In genomic region chr5:74595143-74595915, GRCh38 we compare ENCODE assay signal across 11 cellular contexts. TPM values are rescaled to one million over a fixed set of nuclear protein-coding genes. Genes with fewer than 3 reads are reported as not detected.
DNase-seq lines count a peak whose midpoint lies in the region; ATAC-seq and TF ChIP-seq lines count a peak whose summit lies in the region.
"Had no signal": no experiment of that assay in that cellular context is flagged by ENCODE, and none has a peak within 500 bp of the region (broad histone marks: within the 10 kb centered on the region; RNA-seq: fewer than 3 reads in every experiment).

No MANE protein-coding gene starts in this region.

- peaks cover 33% of the 10 kb centered on the region for H3K4me1 Mint-ChIP-seq in WTC11
- H3K4me1 Mint-ChIP-seq: activated CD4-positive, alpha-beta T cell treated with anti-CD3 and anti-CD28 coated beads for 36 hours had no signal

- H3K79me1 ChIP-seq in trophoblast cell (ENCODE audit: low read length) = peaks cover 42% of the 10 kb centered on the region

- H2BK12ac ChIP-seq in trophoblast cell (ENCODE audit: low read length) = no peak overlapping the region

- no peak overlapping the region for H3K18ac ChIP-seq in trophoblast cell (ENCODE audit: low read length)

- POLR2A ChIA-PET in HCT116 (lab: Charles Lee) = no interaction called here
- POLR2A ChIA-PET in WTC11 (lab: Charles Lee) = interaction anchor here (0.6 kb wide), 1 partner anchor 682 kb away, joined by 5 read pairs; no protein-coding TSS in a partner anchor

- peak overlapping the region; percentile 82 for H2BK5ac ChIP-seq in trophoblast cell (ENCODE audit: low read depth, low read length, poor library complexity)

- peak; percentile 53; the same call in 1 of the 2 replicates for ATAC-seq in HCT116
- no peak for ATAC-seq in WTC11
- no peak for ATAC-seq in activated naive CD4-positive, alpha-beta T cell treated with anti-CD3 and anti-CD28 coated beads, Interleukin-2, amount 50 U/mL, for 72 hours
- ATAC-seq in HG03280 (IDR thresholded peaks at IDR 0.05; ENCODE audit: unreplicated experiment) = no peak
- no peak for ATAC-seq in HG03469 (IDR thresholded peaks at IDR 0.05; ENCODE audit: unreplicated experiment)
- no peak for ATAC-seq in HG02885 (IDR thresholded peaks at IDR 0.05; ENCODE audit: poor library complexity, unreplicated experiment)
- ATAC-seq: activated CD4-positive, alpha-beta T cell treated with anti-CD3 and anti-CD28 coated beads for 36 hours had no signal

- RAD21 ChIA-PET in HCT116 (lab: Charles Lee; ENCODE audit: low non-redundant PET in 1 of 2, low total read pairs in 2 of 2, uncharacterized antibody in 2 of 2, unreplicated experiment in 2 of 2) = no interaction called here

- H3K79me2 ChIP-seq in HCT116 (ENCODE audit: insufficient read depth, low read length) (no peaks in the 10 kb centered on the region), hepatocyte (no peaks in the 10 kb centered on the region), trophoblast cell (ENCODE audit: control insufficient read depth, insufficient read depth, low read length, poor library complexity) (no peaks in the 10 kb centered on the region)

- no peaks in the 10 kb centered on the region; the same call in 1 of the 2 replicates for H3K27me3 Mint-ChIP-seq in WTC11 (ENCODE audit: low read depth)

- H3K27ac Mint-ChIP-seq in WTC11 = peak overlapping the region; percentile 4; the same call in 1 of the 2 replicates
- no peak overlapping the region for H3K27ac Mint-ChIP-seq in activated naive CD4-positive, alpha-beta T cell treated with anti-CD3 and anti-CD28 coated beads, Interleukin-2, amount 50 U/mL, for 72 hours
- H3K27ac Mint-ChIP-seq: activated CD4-positive, alpha-beta T cell treated with anti-CD3 and anti-CD28 coated beads for 36 hours had no signal

- intact Hi-C loops in HCT116 (cut with micrococcal nuclease) = no loop called here

- no peak overlapping the region for H2AK5ac ChIP-seq in trophoblast cell (ENCODE audit: low read length)

- TF ChIP-seq CTCF in HCT116 (IDR thresholded peaks at IDR 0.05 in 2 of 3, conservative IDR thresholded peaks at IDR 0.05 in 1 of 3; ENCODE audit: borderline replicate concordance in 1 of 3, insufficient read depth in 1 of 3, low read depth in 2 of 3, low read length in 2 of 3) (no peak), WTC11 (IDR thresholded peaks at IDR 0.05) (no peak), hepatocyte (IDR thresholded peaks at IDR 0.05; ENCODE audit: poor library complexity) (no peak)

- H3K27me3 ChIP-seq in HCT116 (ENCODE audit: insufficient read depth, low read length) = no peaks in the 10 kb centered on the region
- no peaks in the 10 kb centered on the region for H3K27me3 ChIP-seq in hepatocyte
- no peaks in the 10 kb centered on the region for H3K27me3 ChIP-seq in trophoblast cell (ENCODE audit: insufficient read depth, low read length)

- H2AFZ ChIP-seq in HCT116 (ENCODE audit: low read depth, low read length, poor library complexity, severe bottlenecking) (peak overlapping the region; percentile 91), hepatocyte (no peak overlapping the region), trophoblast cell (ENCODE audit: insufficient read depth, low read length, poor library complexity) (no peak overlapping the region)

- peak overlapping the region; percentile 80 for H2BK120ac ChIP-seq in trophoblast cell (ENCODE audit: insufficient read depth, low read length, poor library complexity)

- H3K9me3 ChIP-seq in HCT116 (ENCODE audit: control insufficient read depth in 1 of 2, insufficient read depth in 1 of 2, low read depth in 1 of 2, low read length in 2 of 2) (no peaks in the 10 kb centered on the region), hepatocyte (ENCODE audit: low read depth) (no peaks in the 10 kb centered on the region), trophoblast cell (ENCODE audit: insufficient read depth, low read depth, low read length) (no peaks in the 10 kb centered on the region)

- 46% methylated on average over 4 of the region's 4 CpGs for WGBS in hepatocyte (ENCODE audit: low lambda C conversion rate, missing lambda C conversion rate)
- WGBS in trophoblast cell (ENCODE audit: extremely low coverage, insufficient coverage, insufficient read length) = no CpG with 5 or more reads among the region's 4 CpGs

- H3K4me3 Mint-ChIP-seq in WTC11 = no peak overlapping the region
- H3K4me3 Mint-ChIP-seq: activated CD4-positive, alpha-beta T cell treated with anti-CD3 and anti-CD28 coated beads for 36 hours had no signal

- BruUV-seq in HCT116 (replicated peaks; lab: Mats Ljungman, UMichigan) = no TSS peak

- no peak overlapping the region for H3K4ac ChIP-seq in trophoblast cell (ENCODE audit: low read depth, low read length)

- H3K4me2 ChIP-seq in HCT116 (ENCODE audit: low read length) (peak overlapping the region; percentile 5; the same call in 1 of the 2 replicates), hepatocyte (no peak overlapping the region), trophoblast cell (ENCODE audit: low read length) (no peak overlapping the region)

- CTCF ChIA-PET in HCT116 (lab: Charles Lee) (no interaction called here), WTC11 (lab: Charles Lee) (interaction anchor here (1.1 to 1.4 kb wide), 2 partner anchors 9 to 31 kb away, joined by 3 read pairs; no protein-coding TSS in a partner anchor)

- H3K9ac ChIP-seq in HCT116 (ENCODE audit: low read length) (no peak overlapping the region), trophoblast cell (ENCODE audit: low read length) (no peak overlapping the region)

- no peaks in the 10 kb centered on the region for H3K36me3 Mint-ChIP-seq in WTC11
- H3K36me3 Mint-ChIP-seq in activated naive CD4-positive, alpha-beta T cell treated with anti-CD3 and anti-CD28 coated beads, Interleukin-2, amount 50 U/mL, for 72 hours = no peaks in the 10 kb centered on the region

- DNase-seq in HCT116 (ENCODE audit: low read depth, low spot score) (peak; percentile 15), WTC11 (ENCODE audit: low spot score) (no peak), hepatocyte (ENCODE audit: low spot score) (peak; percentile 59), trophoblast cell (peak; percentile 55 to 82)
- no peak for DNase-seq in activated naive CD4-positive, alpha-beta T cell treated with anti-CD3 and anti-CD28 coated beads, Interleukin-2, amount 50 U/mL, for 72 hours (ENCODE audit: low spot score in 2 of 2)
- DNase-seq: activated CD4-positive, alpha-beta T cell treated with anti-CD3 and anti-CD28 coated beads for 36 hours; activated gamma-delta T cell; KBM-7 had no signal

- peaks cover 2 to 17% of the 10 kb centered on the region in 2 experiments for H3K4me1 ChIP-seq in HCT116 (ENCODE audit: control insufficient read depth in 1 of 2, insufficient read depth in 2 of 2, low read length in 2 of 2)
- H3K4me1 ChIP-seq in hepatocyte (ENCODE audit: insufficient read depth) = peaks cover 23% of the 10 kb centered on the region
- H3K4me1 ChIP-seq in trophoblast cell (ENCODE audit: control insufficient read depth in 1 of 2, insufficient read depth in 2 of 2, low read length in 2 of 2) = peaks cover 12 to 24% of the 10 kb centered on the region in 2 experiments

- H4K20me1 ChIP-seq in HCT116 (ENCODE audit: insufficient read depth) = no peaks in the 10 kb centered on the region
- H4K20me1 ChIP-seq in hepatocyte (ENCODE audit: insufficient read depth, poor library complexity, severe bottlenecking) = no peaks in the 10 kb centered on the region

- H3K27ac ChIP-seq in HCT116 (ENCODE audit: low read depth, low read length) (no peak overlapping the region), hepatocyte (peak overlapping the region; percentile 82), trophoblast cell (ENCODE audit: low read depth, low read length) (peak overlapping the region; percentile 79)

- peak overlapping the region; percentile 77 for H4K91ac ChIP-seq in trophoblast cell (ENCODE audit: low read depth, low read length)

- H3K9me2 ChIP-seq in HCT116 (ENCODE audit: insufficient read depth) (no peaks in the 10 kb centered on the region), hepatocyte (replicated peaks; ENCODE audit: insufficient read depth) (no peaks in the 10 kb centered on the region)

- H4K8ac ChIP-seq in trophoblast cell (ENCODE audit: low read depth, low read length) = no peak overlapping the region

- TF ChIP-seq POLR2A in HCT116 (IDR thresholded peaks at IDR 0.05; ENCODE audit: borderline replicate concordance, extremely low read depth, insufficient read depth, insufficient read length) = no peak

- no peak overlapping the region for H3K23ac ChIP-seq in trophoblast cell (ENCODE audit: low read length)

- H3K36me3 ChIP-seq in HCT116 (ENCODE audit: control insufficient read depth in 1 of 2, insufficient read depth in 2 of 2, low read length in 2 of 2) (no peaks in the 10 kb centered on the region), hepatocyte (replicated peaks; ENCODE audit: insufficient read depth, low read depth) (no peaks in the 10 kb centered on the region), trophoblast cell (ENCODE audit: control insufficient read depth in 1 of 2, insufficient read depth in 2 of 2, low read length in 2 of 2) (no peaks in the 10 kb centered on the region)

- H3K4me3 ChIP-seq in HCT116 (replicated peaks in 1 of 2; ENCODE audit: low read depth in 1 of 2, low read length in 2 of 2) (no peak overlapping the region), hepatocyte (no peak overlapping the region), trophoblast cell (ENCODE audit: low read depth, low read length) (no peak overlapping the region)

- H3K9me3 Mint-ChIP-seq in WTC11 = no peaks in the 10 kb centered on the region
- no peaks in the 10 kb centered on the region for H3K9me3 Mint-ChIP-seq in activated naive CD4-positive, alpha-beta T cell treated with anti-CD3 and anti-CD28 coated beads, Interleukin-2, amount 50 U/mL, for 72 hours

- TF ChIP-seq RAD21 in HCT116 (IDR thresholded peaks at IDR 0.05; ENCODE audit: low read depth) = no peak

- no peak overlapping the region for H4K12ac ChIP-seq in trophoblast cell (ENCODE audit: low read depth, low read length)

- no peak overlapping the region for H3K14ac ChIP-seq in trophoblast cell (ENCODE audit: low read length)

TF ChIP-seq in HCT116, 20 proteins besides CTCF, POLR2A, EP300 and RAD21:
- TF ChIP-seq SRF (IDR thresholded peaks at IDR 0.05; ENCODE audit: low read depth) (peak; percentile 33; the same call in 1 of the 2 replicates), FOSL1 (IDR thresholded peaks at IDR 0.05; ENCODE audit: low read depth) (no peak)

RNA-seq across cellular contexts. Expression of gene ENC1, which starts 45.2 kb away (rescaled TPM):
- total RNA-seq in HCT116 (2021; ENCODE audit: unreplicated experiment) (30.0 TPM), WTC11 (2021) (10.7 to 18.3 TPM (median 11.4 TPM) in 3 replicates), hepatocyte (150 and 151 TPM in 2 replicates)
- polyA plus RNA-seq in HCT116 (2012) = 6.9 and 10.2 TPM in 2 replicates
- 35.9 and 58.8 TPM in 2 replicates for polyA plus RNA-seq in hepatocyte
- 143 and 145 TPM in 2 replicates for polyA plus RNA-seq in trophoblast cell (2013)
- under 1 TPM; 0.75 to 0.99 TPM for total RNA-seq in activated naive CD4-positive, alpha-beta T cell treated with anti-CD3 and anti-CD28 coated beads, Interleukin-2, amount 50 U/mL, for 72 hours

Comparison
In these comparisons a context has a peak if more than half of its experiments do, and no peak if none do; other contexts are left out.
1. DNase-seq: peak in HCT116 (single experiment), hepatocyte (single experiment) and trophoblast cell (2 of 2); none in WTC11 (single experiment) and activated naive CD4-positive, alpha-beta T cell treated with anti-CD3 and anti-CD28 coated beads, Interleukin-2, amount 50 U/mL, for 72 hours (0 of 2).